Comparison of ENCODE assay signal across 8 cellular contexts in the genomic region with DNA sequence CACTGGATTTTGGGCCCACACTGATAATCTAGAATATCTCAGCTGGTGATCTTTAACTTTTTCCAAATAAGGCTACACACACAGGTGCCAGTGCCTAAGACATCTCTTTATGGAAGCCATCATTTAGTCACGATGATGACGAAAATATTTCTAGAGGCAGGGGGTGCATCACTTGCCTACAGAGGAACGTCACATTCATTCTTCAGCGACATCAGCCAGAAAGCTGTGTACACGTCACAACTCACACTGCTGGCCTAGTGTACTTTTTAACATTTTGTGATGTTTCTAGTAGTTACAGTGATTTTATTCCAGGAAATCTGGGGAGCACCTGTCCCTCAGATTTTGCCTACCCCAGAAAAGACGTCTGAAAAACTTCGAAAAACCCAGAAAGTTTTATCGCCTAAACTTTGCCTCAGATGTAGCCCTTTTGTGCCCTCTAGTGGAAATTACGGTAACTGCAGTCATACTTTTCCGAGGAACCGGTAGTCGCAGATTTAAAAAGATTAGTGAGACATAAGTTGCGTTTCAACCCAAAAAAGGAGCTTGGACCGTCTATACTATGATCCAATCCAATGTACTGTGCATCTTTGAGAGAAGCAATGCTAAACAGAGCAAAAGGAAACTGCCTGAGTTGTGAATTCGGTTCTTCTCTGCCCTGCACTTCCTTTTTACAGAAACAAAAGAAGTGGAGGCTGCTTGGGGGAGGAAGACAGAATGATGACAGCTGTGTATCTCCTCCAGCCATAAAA.
A peak's percentile ranks its signal among the peaks of the same experiment; 100 is the strongest.
DNase-seq lines count a peak whose midpoint lies in the region; TF ChIP-seq lines count a peak whose summit lies in the region.

No MANE protein-coding gene starts in this region.

- H3K9me3 ChIP-seq in Loucy (ENCODE audit: insufficient read depth, low read depth, low read length) (no peaks in the 10 kb centered on the region), SU-DHL-6 (ENCODE audit: insufficient read depth, low read length) (no peaks in the 10 kb centered on the region)

- no peaks in the 10 kb centered on the region for H3K9me2 ChIP-seq in Loucy (replicated peaks; ENCODE audit: low read depth, low read length)
- no peaks in the 10 kb centered on the region for H3K9me2 ChIP-seq in SU-DHL-6 (replicated peaks; ENCODE audit: insufficient read depth, low read length)

- H3K4me3 Mint-ChIP-seq in MCF 10A (ENCODE audit: unreplicated experiment), result peak overlapping the region; percentile 40

- H3K4me2 ChIP-seq in Loucy (ENCODE audit: low read depth, low read length, poor library complexity, severe bottlenecking) (peak overlapping the region; percentile 65), SU-DHL-6 (ENCODE audit: low read depth, low read length, poor library complexity, severe bottlenecking) (peak overlapping the region; percentile 85)

- H3K27me3 Mint-ChIP-seq in MCF 10A (ENCODE audit: insufficient read depth, unreplicated experiment), result no peaks in the 10 kb centered on the region

- no peaks in the 10 kb centered on the region for H3K4me1 ChIP-seq in Loucy (ENCODE audit: insufficient read depth, low read length, poor library complexity, severe bottlenecking)

- H3K4me3 ChIP-seq in H7 (ENCODE audit: insufficient read depth, low read depth, low read length), result peak overlapping the region; percentile 8
- H3K4me3 ChIP-seq in Loucy (ENCODE audit: low read length, poor library complexity, severe bottlenecking), result peak overlapping the region; percentile 76
- H3K4me3 ChIP-seq in SU-DHL-6 (ENCODE audit: insufficient read depth, low read length, poor library complexity, severe bottlenecking), result peak overlapping the region; percentile 46

- no peaks in the 10 kb centered on the region for H3K9me3 Mint-ChIP-seq in MCF 10A (ENCODE audit: unreplicated experiment)

- BruUV-seq in MCF 10A (replicated peaks; lab: Mats Ljungman, UMichigan), result no TSS peak

- intact Hi-C loops in MCF 10A (cut with micrococcal nuclease), result loop anchor here (1.0 to 10.0 kb wide), 5 partner anchors 195 to 1410 kb away; no protein-coding TSS in a partner anchor

- H3K27ac ChIP-seq in SU-DHL-6 (ENCODE audit: low read depth, low read length), result no peak overlapping the region; the same call in 1 of the 2 replicates

- H4K20me1 ChIP-seq in Loucy (ENCODE audit: insufficient read depth, low read length, poor library complexity, severe bottlenecking), result no peaks in the 10 kb centered on the region
- no peaks in the 10 kb centered on the region for H4K20me1 ChIP-seq in SU-DHL-6 (ENCODE audit: low read depth, low read length)

- H3K9ac ChIP-seq in Loucy (ENCODE audit: low read depth, low read length, poor library complexity, severe bottlenecking) (peak overlapping the region; percentile 69), SU-DHL-6 (ENCODE audit: low read length) (peak overlapping the region; percentile 46)

- POLR2A ChIA-PET in MCF 10A (lab: Yijun Ruan, JAX), result interaction anchor here (0.5 to 2.0 kb wide), 6 partner anchors 140 to 588 kb away, joined by 3 to 10 read pairs (median 4); no protein-coding TSS in a partner anchor

- H3K36me3 Mint-ChIP-seq in MCF 10A (ENCODE audit: insufficient read depth, unreplicated experiment), result no peaks in the 10 kb centered on the region

- peak overlapping the region; percentile 99 for H2AFZ ChIP-seq in Loucy (ENCODE audit: low read length)
- H2AFZ ChIP-seq in SU-DHL-6 (ENCODE audit: low read depth, low read length, severe bottlenecking), result peak overlapping the region; percentile 96

- H3K79me2 ChIP-seq in Loucy (ENCODE audit: insufficient read depth, low read length) (no peaks in the 10 kb centered on the region), SU-DHL-6 (ENCODE audit: insufficient read depth, low read length) (no peaks in the 10 kb centered on the region)

- no peaks in the 10 kb centered on the region for H3F3A ChIP-seq in Loucy (ENCODE audit: low read depth)
- H3F3A ChIP-seq in SU-DHL-6 (ENCODE audit: insufficient read depth), result no peaks in the 10 kb centered on the region

- no peaks in the 10 kb centered on the region for H3K4me1 Mint-ChIP-seq in MCF 10A (ENCODE audit: insufficient read depth, unreplicated experiment)

- no peak overlapping the region for H3K27ac Mint-ChIP-seq in MCF 10A (ENCODE audit: low read depth, unreplicated experiment)

- no peaks in the 10 kb centered on the region for H3K27me3 ChIP-seq in H7 (ENCODE audit: control insufficient read depth, insufficient read depth, low read length)
- no peaks in the 10 kb centered on the region for H3K27me3 ChIP-seq in Loucy (ENCODE audit: insufficient read depth, low read length, poor library complexity, severe bottlenecking)
- H3K27me3 ChIP-seq in SU-DHL-6 (ENCODE audit: low read length), result no peaks in the 10 kb centered on the region

- CTCF ChIA-PET in MCF 10A (lab: Yijun Ruan, JAX), result interaction anchor here (0.6 to 6.3 kb wide), 61 partner anchors 10 to 1247 kb away, joined by 3 to 118 read pairs (median 3); partner anchors contain the start of gene TSHR

- no peaks in the 10 kb centered on the region for H3K36me3 ChIP-seq in H7 (replicated peaks; ENCODE audit: control insufficient read depth, insufficient read depth, low read length)
- no peaks in the 10 kb centered on the region for H3K36me3 ChIP-seq in Loucy (ENCODE audit: insufficient read depth, low read length)
- H3K36me3 ChIP-seq in SU-DHL-6 (ENCODE audit: low read length), result no peaks in the 10 kb centered on the region

- DNase-seq in NCI-H1436 (lab: John Stamatoyannopoulos, UW), result peak; percentile 29
- DNase-seq in NCI-H1436 treated with DMSO at 0.1 percent for 48 hours (lab: John Stamatoyannopoulos, UW), result no peak
- peak; percentile 49 for DNase-seq in H7
- peak; percentile 75 for DNase-seq in MCF 10A (ENCODE audit: unreplicated experiment)
- DNase-seq in iPS-NIHi7 (ENCODE audit: extremely low spot score), result peak; percentile 65
- peak; percentile 43 for DNase-seq in smooth muscle cell of the brain vasculature (ENCODE audit: low read depth, low spot score)

- TF ChIP-seq CTCF in Loucy (conservative IDR thresholded peaks at IDR 0.05; ENCODE audit: low read length), result peak; percentile 99
- TF ChIP-seq CTCF in SU-DHL-6 (IDR thresholded peaks at IDR 0.05; ENCODE audit: insufficient read depth, low read length, poor library complexity, severe bottlenecking), result peak; percentile 76
- TF ChIP-seq CTCF in MCF 10A (IDR thresholded peaks at IDR 0.05; ENCODE audit: unreplicated experiment), result peak; percentile 67

Comparison
In these comparisons a context has a peak if more than half of its experiments do, and no peak if none do; other contexts are left out.
1. H3K4me3 ChIP-seq: peak in every context shown above with its lines; median percentile 76 in Loucy; 46 in SU-DHL-6; 8 in H7.